In the genomic region with DNA sequence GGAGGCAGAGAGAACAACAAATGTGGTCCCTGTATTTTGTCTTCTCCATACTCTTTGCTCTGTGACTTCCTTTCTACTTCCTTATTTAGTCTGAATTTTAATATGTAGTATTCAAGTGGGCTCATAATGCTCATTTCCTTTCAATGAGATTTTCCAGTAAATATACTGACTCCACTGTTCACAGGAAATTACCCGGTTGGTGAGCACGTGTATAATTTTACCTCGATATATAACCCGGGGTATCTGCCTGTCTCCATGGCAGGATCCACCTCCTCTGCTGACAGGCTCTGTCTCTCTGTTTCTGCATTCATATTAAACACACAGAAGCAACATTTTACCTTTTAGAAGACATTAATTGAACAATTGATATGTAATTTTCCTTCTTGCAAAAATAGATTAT, we compare ENCODE assay signal across 11 cellular contexts.
A peak's percentile ranks its signal among the peaks of the same experiment; 100 is the strongest.
DNase-seq lines count a peak whose midpoint lies in the region; ATAC-seq and TF ChIP-seq lines count a peak whose summit lies in the region.
"Had no signal": no experiment of that assay in that cellular context is flagged by ENCODE, and none has a peak within 500 bp of the region (broad histone marks: within the 10 kb centered on the region; RNA-seq: fewer than 3 reads in every experiment).

No MANE protein-coding gene starts in this region.

- DNase-seq in CD4-positive, CD25-positive, alpha-beta regulatory T cell, result peak in 1 of 3 donors; percentile 5
- peak; percentile 27 for DNase-seq in NB4 (ENCODE audit: low read depth)
- DNase-seq in epithelial cell of prostate (ENCODE audit: low read depth, low spot score), result no peak
- DNase-seq in prostate gland (ENCODE audit: low spot score), result no peak
- DNase-seq in PC-9, result no peak
- no peak for DNase-seq in retina
- DNase-seq in midbrain (lab: John Stamatoyannopoulos, UW), result no peak
- DNase-seq: NCI-H1048; stimulated activated CD8-positive, alpha-beta memory T cell treated with anti-CD3 and anti-CD28 coated beads, Interleukin-4, amount 100 ng/mL, for 48 hours had no signal

- H3F3A ChIP-seq in PC-9 (ENCODE audit: insufficient read depth, low read depth), result peaks cover 9% of the 10 kb centered on the region

- TF ChIP-seq CTCF in NB4 (IDR thresholded peaks at IDR 0.05; ENCODE audit: low read depth, low read length) (no peak), prostate gland (IDR thresholded peaks at IDR 0.05) (no peak), PC-9 (conservative IDR thresholded peaks at IDR 0.05) (no peak)

- CTCF ChIA-PET in PC-9 (lab: Charles Lee), result no interaction called here

- no peak overlapping the region for H2AFZ ChIP-seq in PC-9

- H3K36me3 ChIP-seq in CD4-positive, CD25-positive, alpha-beta regulatory T cell (ENCODE audit: control insufficient read depth, insufficient read depth, low read length), result no peaks in the 10 kb centered on the region
- H3K36me3 ChIP-seq in prostate gland (no peaks in the 10 kb centered on the region), PC-9 (ENCODE audit: low read depth) (no peaks in the 10 kb centered on the region)

- H4K20me1 ChIP-seq in PC-9 (ENCODE audit: insufficient read depth), result no peaks in the 10 kb centered on the region

- H3K4me1 Mint-ChIP-seq in CD4-positive, CD25-positive, alpha-beta regulatory T cell, result peaks cover 0 to 13% (median 5%) of the 10 kb centered on the region in 4 donors

- H3K36me3 Mint-ChIP-seq in CD4-positive, CD25-positive, alpha-beta regulatory T cell, result no peaks in the 10 kb centered on the region

- TF ChIP-seq POLR2A in NB4 (IDR thresholded peaks at IDR 0.05; ENCODE audit: extremely low read depth, insufficient read length) (no peak), prostate gland (IDR thresholded peaks at IDR 0.05) (no peak)

- 57% methylated on average over 4 of the region's 4 CpGs for WGBS in prostate gland

- POLR2A ChIA-PET in PC-9 (lab: Charles Lee; ENCODE audit: unreplicated experiment), result interaction anchor here (0.7 kb wide), 2 partner anchors 98 to 256 kb away, joined by 3 to 4 read pairs; no protein-coding TSS in a partner anchor

- H3K9me3 Mint-ChIP-seq in CD4-positive, CD25-positive, alpha-beta regulatory T cell, result no peaks in the 10 kb centered on the region
- H3K9me3 Mint-ChIP-seq: neural crest cell had no signal

- H3K4me2 ChIP-seq in PC-9, result no peak overlapping the region

- H3K4me3 Mint-ChIP-seq in CD4-positive, CD25-positive, alpha-beta regulatory T cell, result no peak overlapping the region
- H3K4me3 Mint-ChIP-seq: neural crest cell had no signal

- no peak overlapping the region for H3K27ac ChIP-seq in CD4-positive, CD25-positive, alpha-beta regulatory T cell (ENCODE audit: insufficient read depth, low read length, poor library complexity, severe bottlenecking)
- H3K27ac ChIP-seq in epithelial cell of prostate (peak overlapping the region; percentile 89), prostate gland (peak overlapping the region; percentile 8 to 20), PC-9 (no peak overlapping the region)

- no peaks in the 10 kb centered on the region for H3K27me3 ChIP-seq in CD4-positive, CD25-positive, alpha-beta regulatory T cell (ENCODE audit: control insufficient read depth, insufficient read depth, low read length)
- no peaks in the 10 kb centered on the region for H3K27me3 ChIP-seq in prostate gland (replicated peaks; ENCODE audit: insufficient read depth)
- no peaks in the 10 kb centered on the region for H3K27me3 ChIP-seq in PC-9 (ENCODE audit: insufficient read depth, low read depth)

- BruUV-seq in PC-9 (replicated peaks; lab: Mats Ljungman, UMichigan), result no TSS peak

- ATAC-seq in CD4-positive, CD25-positive, alpha-beta regulatory T cell (ENCODE audit: low read depth in 2 of 2), result no peak
- ATAC-seq in HG02973 (IDR thresholded peaks at IDR 0.05; ENCODE audit: unreplicated experiment), result no peak

- no peaks in the 10 kb centered on the region for H3K9me3 ChIP-seq in CD4-positive, CD25-positive, alpha-beta regulatory T cell (ENCODE audit: control insufficient read depth in 2 of 2, low read length in 2 of 2)
- H3K9me3 ChIP-seq in prostate gland, result no peaks in the 10 kb centered on the region
- peaks cover 5% of the 10 kb centered on the region for H3K9me3 ChIP-seq in PC-9 (ENCODE audit: insufficient read depth, low read depth)

- H3K4me1 ChIP-seq in CD4-positive, CD25-positive, alpha-beta regulatory T cell (ENCODE audit: control insufficient read depth, insufficient read depth, low read length, poor library complexity, severe bottlenecking), result no peaks in the 10 kb centered on the region
- H3K4me1 ChIP-seq in prostate gland (replicated peaks) (no peaks in the 10 kb centered on the region), PC-9 (replicated peaks; ENCODE audit: insufficient read depth) (peaks cover 39% of the 10 kb centered on the region)

- H3K4me3 ChIP-seq in CD4-positive, CD25-positive, alpha-beta regulatory T cell (ENCODE audit: low read depth, low read length), result no peak overlapping the region
- H3K4me3 ChIP-seq in NB4 (ENCODE audit: low read depth, low read length) (no peak overlapping the region), prostate gland (no peak overlapping the region), PC-9 (no peak overlapping the region)

- intact Hi-C loops in prostate gland (cut with DNase I), result loop anchor here (2.0 to 10.0 kb wide), 4 partner anchors 85 to 513 kb away; a partner anchor contains a TSS
- intact Hi-C loops in PC-9 (cut with micrococcal nuclease; ENCODE audit: unreplicated experiment), result loop anchor here (2.0 to 10.0 kb wide), 7 partner anchors 97 to 668 kb away; a partner anchor contains a TSS

- H3K79me2 ChIP-seq in PC-9 (ENCODE audit: low read depth), result no peaks in the 10 kb centered on the region

- peaks cover 5% of the 10 kb centered on the region for H3K27me3 Mint-ChIP-seq in CD4-positive, CD25-positive, alpha-beta regulatory T cell

- H3K9me2 ChIP-seq in PC-9 (ENCODE audit: insufficient read depth), result no peaks in the 10 kb centered on the region

- H3K27ac Mint-ChIP-seq in CD4-positive, CD25-positive, alpha-beta regulatory T cell, result peak overlapping the region in 2 of 3 donors; percentile 2 to 31

Comparison
In these comparisons a context has a peak if more than half of its experiments do, and no peak if none do; other contexts are left out.
1. H3K27ac ChIP-seq: peak in epithelial cell of prostate (single experiment) and prostate gland (2 of 2); none in CD4-positive, CD25-positive, alpha-beta regulatory T cell (single experiment) and PC-9 (single experiment).